ENCODE assay signal across 8 cellular contexts in the genomic region with DNA sequence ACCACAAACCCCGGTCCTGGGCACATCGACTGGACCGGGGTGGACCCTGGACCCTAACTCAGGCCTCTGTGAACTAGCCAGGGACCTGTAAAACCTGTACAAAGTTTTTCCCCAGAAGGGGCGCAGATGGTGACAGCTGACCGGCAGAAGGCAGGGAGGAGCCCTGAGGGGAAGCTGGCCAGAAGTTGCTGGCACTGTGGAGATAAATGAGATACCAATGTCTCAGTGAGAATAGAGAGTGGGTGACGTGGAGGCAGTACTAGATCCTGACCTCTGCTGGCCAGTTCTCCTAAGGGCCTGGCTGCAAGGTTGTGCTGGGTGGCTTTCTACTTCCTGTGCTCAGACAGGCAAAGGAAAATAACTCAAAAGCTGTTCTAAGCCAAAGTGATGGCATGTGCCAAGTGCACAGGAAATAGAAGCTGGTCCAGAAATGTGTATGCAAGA. TPM values are rescaled to one million over a fixed set of nuclear protein-coding genes. Genes with fewer than 3 reads are reported as not detected.
A peak's percentile ranks its signal among the peaks of the same experiment; 100 is the strongest.
DNase-seq lines count a peak whose midpoint lies in the region; ATAC-seq and TF ChIP-seq lines count a peak whose summit lies in the region.

No MANE protein-coding gene starts in this region.

- peak; percentile 46 for ATAC-seq in HG02759 (IDR thresholded peaks at IDR 0.05; ENCODE audit: unreplicated experiment)

- no peaks in the 10 kb centered on the region for H3K9me3 Mint-ChIP-seq in dendritic cell treated with granulocyte-macrophage colony-stimulating factor and Interleukin-4, amounts not matched to agents 40 ng/mL and 50 ng/mL, for 4 days
- H3K9me3 Mint-ChIP-seq in osteocyte (ENCODE audit: unreplicated experiment) = no peaks in the 10 kb centered on the region

- no peaks in the 10 kb centered on the region for H3K36me3 Mint-ChIP-seq in dendritic cell treated with granulocyte-macrophage colony-stimulating factor and Interleukin-4, amounts not matched to agents 40 ng/mL and 50 ng/mL, for 4 days (ENCODE audit: low read depth)
- H3K36me3 Mint-ChIP-seq in osteocyte (ENCODE audit: unreplicated experiment) = no peaks in the 10 kb centered on the region

- intact Hi-C loops in dendritic cell treated with granulocyte-macrophage colony-stimulating factor and Interleukin-4, amounts not matched to agents 40 ng/mL and 50 ng/mL, for 4 days (cut with micrococcal nuclease) = loop anchor here (1.0 to 5.0 kb wide), 3 partner anchors 60 to 479 kb away; no protein-coding TSS in a partner anchor

- H3K4me1 Mint-ChIP-seq in dendritic cell treated with granulocyte-macrophage colony-stimulating factor and Interleukin-4, amounts not matched to agents 40 ng/mL and 50 ng/mL, for 4 days (ENCODE audit: low read depth) = peaks cover 39% of the 10 kb centered on the region
- peaks cover 7% of the 10 kb centered on the region for H3K4me1 Mint-ChIP-seq in osteocyte (ENCODE audit: unreplicated experiment)

- peaks cover 4% of the 10 kb centered on the region for H3K27me3 Mint-ChIP-seq in dendritic cell treated with granulocyte-macrophage colony-stimulating factor and Interleukin-4, amounts not matched to agents 40 ng/mL and 50 ng/mL, for 4 days
- peaks cover 27% of the 10 kb centered on the region for H3K27me3 Mint-ChIP-seq in osteocyte (ENCODE audit: unreplicated experiment)

- DNase-seq in GM03348 (ENCODE audit: low spot score) = peak; percentile 44
- peak; percentile 91 for DNase-seq in OCI-M1 (lab: John Stamatoyannopoulos, UW)
- DNase-seq in osteocyte (ENCODE audit: extremely low spot score, unreplicated experiment) = no peak
- DNase-seq in NCI-H187 (lab: John Stamatoyannopoulos, UW) = no peak
- DNase-seq in amniotic stem cell (lab: John Stamatoyannopoulos, UW) = no peak
- no peak for DNase-seq in stimulated activated naive CD4-positive, alpha-beta T cell treated with Interleukin-2 at 50 U/mL for 16 hours (lab: John Stamatoyannopoulos, UW)

- H3K27ac Mint-ChIP-seq in dendritic cell treated with granulocyte-macrophage colony-stimulating factor and Interleukin-4, amounts not matched to agents 40 ng/mL and 50 ng/mL, for 4 days = peak overlapping the region; percentile 34
- H3K27ac Mint-ChIP-seq in osteocyte (ENCODE audit: unreplicated experiment) = peak overlapping the region; percentile 19

- no peak for TF ChIP-seq CTCF in osteocyte (IDR thresholded peaks at IDR 0.05)

- no peak overlapping the region for H3K4me3 Mint-ChIP-seq in dendritic cell treated with granulocyte-macrophage colony-stimulating factor and Interleukin-4, amounts not matched to agents 40 ng/mL and 50 ng/mL, for 4 days
- H3K4me3 Mint-ChIP-seq in osteocyte (ENCODE audit: unreplicated experiment) = no peak overlapping the region

RNA-seq across cellular contexts. Expression of a gene that starts 10.6 kb away (rescaled TPM):
- 50.7 and 51.4 TPM in 2 replicates for total RNA-seq in osteocyte

RNA-seq across cellular contexts. Expression of a gene that starts 35.2 kb away (rescaled TPM):
- 56.8 and 59.2 TPM in 2 replicates for total RNA-seq in osteocyte

Comparison
In these comparisons a context has a peak if more than half of its experiments do, and no peak if none do; other contexts are left out.
1. DNase-seq: peak in GM03348 (single experiment) and OCI-M1 (single experiment); none in osteocyte (single experiment), NCI-H187 (0 of 2), amniotic stem cell (single experiment) and stimulated activated naive CD4-positive, alpha-beta T cell treated with Interleukin-2 at 50 U/mL for 16 hours (single experiment).